8 cellular contexts compared by ENCODE assay signal in the genomic region with DNA sequence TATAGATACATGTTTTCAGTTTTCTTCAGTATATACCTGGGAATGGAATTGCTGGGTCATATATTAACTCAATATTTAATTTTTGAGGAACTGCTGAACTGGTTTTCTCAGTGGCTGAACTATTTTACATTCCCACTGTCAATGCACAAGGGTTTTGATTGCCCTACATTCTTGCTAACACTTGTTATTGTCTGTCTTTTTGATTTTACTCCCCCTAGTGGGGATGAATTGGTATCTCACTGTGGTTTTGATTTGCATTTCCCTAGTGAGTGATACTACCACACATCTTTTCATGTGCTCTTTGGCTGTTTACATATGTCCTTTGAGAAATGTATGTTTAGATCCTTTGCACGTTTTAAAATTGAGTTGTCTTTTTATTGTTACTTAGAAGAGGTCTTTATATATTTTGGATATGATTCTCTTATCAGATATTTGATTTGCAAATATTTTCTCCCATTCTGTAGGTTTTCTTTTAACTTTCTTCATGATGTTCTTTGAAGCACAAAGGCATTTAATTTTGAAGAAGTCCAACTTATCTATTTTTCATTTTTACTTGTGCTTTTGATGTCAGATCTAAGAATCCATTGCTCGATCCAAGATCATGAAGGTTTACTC.
DNase-seq lines count a peak whose midpoint lies in the region; ATAC-seq, FAIRE-seq and TF ChIP-seq lines count a peak whose summit lies in the region.

No MANE protein-coding gene starts in this region.

- H3K27me3 Mint-ChIP-seq in stimulated activated naive CD8-positive, alpha-beta T cell treated with anti-CD3 and anti-CD28 coated beads, Interleukin-15, amount 100 ng/mL, for 72 hours = no peaks in the 10 kb centered on the region

- peak; percentile 95 for FAIRE-seq in TTC549 (lab: Jason Lieb, UNC)

- TF ChIP-seq CTCF in GM12874 (IDR thresholded peaks at IDR 0.05; ENCODE audit: insufficient read depth, low read depth, low read length) = peak; percentile 57

- no peaks in the 10 kb centered on the region for H3K9me3 Mint-ChIP-seq in stimulated activated naive CD8-positive, alpha-beta T cell treated with anti-CD3 and anti-CD28 coated beads, Interleukin-15, amount 100 ng/mL, for 72 hours

- H3K4me3 Mint-ChIP-seq in stimulated activated naive CD8-positive, alpha-beta T cell treated with anti-CD3 and anti-CD28 coated beads, Interleukin-15, amount 100 ng/mL, for 72 hours = no peak overlapping the region

- peak; percentile 43 for DNase-seq in AG08396 (ENCODE audit: low spot score)
- peak; percentile 9 for DNase-seq in NCI-H1105 (lab: John Stamatoyannopoulos, UW)
- peak; percentile 51 for DNase-seq in foreskin melanocyte
- DNase-seq in stimulated activated naive CD8-positive, alpha-beta T cell treated with anti-CD3 and anti-CD28 coated beads, Interleukin-15, amount 100 ng/mL, for 72 hours = no peak
- DNase-seq in stimulated activated CD4-positive, alpha-beta T cell treated with anti-CD3 and anti-CD28 coated beads, Interleukin-4, amount 100 ng/mL, for 4 hours = no peak

- peak; percentile 75 for ATAC-seq in stimulated activated naive CD8-positive, alpha-beta T cell treated with anti-CD3 and anti-CD28 coated beads, Interleukin-15, amount 100 ng/mL, for 72 hours
- no peak for ATAC-seq in HG02970 (IDR thresholded peaks at IDR 0.05; ENCODE audit: low FRiP score, unreplicated experiment)

- no peak overlapping the region for H3K27ac Mint-ChIP-seq in stimulated activated naive CD8-positive, alpha-beta T cell treated with anti-CD3 and anti-CD28 coated beads, Interleukin-15, amount 100 ng/mL, for 72 hours

- peaks cover 6% of the 10 kb centered on the region for H3K4me1 Mint-ChIP-seq in stimulated activated naive CD8-positive, alpha-beta T cell treated with anti-CD3 and anti-CD28 coated beads, Interleukin-15, amount 100 ng/mL, for 72 hours

Comparison
In these comparisons a context has a peak if more than half of its experiments do, and no peak if none do; other contexts are left out.
1. DNase-seq: peak in AG08396 (single experiment), NCI-H1105 (single experiment) and foreskin melanocyte (single experiment); none in stimulated activated naive CD8-positive, alpha-beta T cell treated with anti-CD3 and anti-CD28 coated beads, Interleukin-15, amount 100 ng/mL, for 72 hours (0 of 2) and stimulated activated CD4-positive, alpha-beta T cell treated with anti-CD3 and anti-CD28 coated beads, Interleukin-4, amount 100 ng/mL, for 4 hours (0 of 2).